9 cellular contexts compared by ENCODE assay signal in the genomic region with DNA sequence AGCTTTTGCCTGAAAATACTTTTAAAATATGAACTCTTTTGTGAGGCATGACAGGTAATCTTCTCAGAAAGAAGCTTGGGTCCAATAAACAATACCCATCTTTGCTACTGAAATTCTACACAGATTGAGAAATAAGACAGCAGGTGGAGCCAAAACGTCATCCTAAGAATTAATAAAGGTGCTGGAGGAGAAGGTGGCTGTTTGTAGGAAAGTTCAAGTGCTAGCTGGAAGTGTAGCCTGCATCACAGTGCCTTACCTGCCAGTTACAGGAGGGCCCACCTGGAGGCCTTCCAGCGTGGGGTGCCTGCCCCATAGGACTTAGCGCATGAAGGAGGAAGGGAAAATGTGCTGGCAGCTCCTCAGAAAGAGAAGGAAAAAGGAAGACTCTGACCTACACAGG.
DNase-seq lines count a peak whose midpoint lies in the region; ATAC-seq and TF ChIP-seq lines count a peak whose summit lies in the region.
"Had no signal": no experiment of that assay in that cellular context is flagged by ENCODE, and none has a peak within 500 bp of the region (broad histone marks: within the 10 kb centered on the region; RNA-seq: fewer than 3 reads in every experiment).

No MANE protein-coding gene starts in this region.

- DNase-seq in Calu3 (peak; percentile 10), GM20000 (ENCODE audit: low spot score) (peak; percentile 13), RPMI8226 (peak; percentile 18), germinal center (ENCODE audit: low spot score) (peak; percentile 12), HPDE6-E6E7 (ENCODE audit: extremely low spot score) (no peak)
- no peak for DNase-seq in activated CD4-positive, alpha-beta memory T cell treated with anti-CD3 and anti-CD28 coated beads for 36 hours
- DNase-seq in activated CD8-positive, alpha-beta memory T cell treated with anti-CD3 and anti-CD28 coated beads for 24 hours: no peak
- DNase-seq: activated CD4-positive, alpha-beta T cell treated with anti-CD3 and anti-CD28 coated beads for 48 hours had no signal

- intact Hi-C loops in Calu3 (cut with micrococcal nuclease; ENCODE audit: unreplicated experiment): loop anchor here (10.0 kb wide), 1 partner anchor 418 kb away; no protein-coding TSS in a partner anchor
- intact Hi-C loops in activated CD4-positive, alpha-beta memory T cell treated with anti-CD3 and anti-CD28 coated beads for 36 hours (cut with micrococcal nuclease): no loop called here

- H3K36me3 Mint-ChIP-seq in Calu3 (ENCODE audit: insufficient read depth, unreplicated experiment): peaks cover 12% of the 10 kb centered on the region
- peaks cover 26% of the 10 kb centered on the region for H3K36me3 Mint-ChIP-seq in activated CD4-positive, alpha-beta memory T cell treated with anti-CD3 and anti-CD28 coated beads for 36 hours

- no TSS peak for BruUV-seq in Calu3 (replicated peaks; lab: Mats Ljungman, UMichigan)

- no peaks in the 10 kb centered on the region for H3K27me3 Mint-ChIP-seq in Calu3 (ENCODE audit: unreplicated experiment)
- H3K27me3 Mint-ChIP-seq in activated CD4-positive, alpha-beta memory T cell treated with anti-CD3 and anti-CD28 coated beads for 36 hours: no peaks in the 10 kb centered on the region

- H3K4me3 Mint-ChIP-seq in Calu3 (ENCODE audit: low read depth, unreplicated experiment): no peak overlapping the region
- H3K4me3 Mint-ChIP-seq in activated CD4-positive, alpha-beta memory T cell treated with anti-CD3 and anti-CD28 coated beads for 36 hours: no peak overlapping the region

- POLR2A ChIA-PET in activated CD4-positive, alpha-beta memory T cell treated with anti-CD3 and anti-CD28 coated beads for 36 hours (lab: Charles Lee): no interaction called here

- TF ChIP-seq CTCF in Calu3 (IDR thresholded peaks at IDR 0.05; ENCODE audit: unreplicated experiment) (no peak), GM20000 (IDR thresholded peaks at IDR 0.05; ENCODE audit: extremely low read depth, missing control alignments) (peak; percentile 8)

- CTCF ChIA-PET in Calu3 (lab: Charles Lee): interaction anchor here (0.9 to 1.3 kb wide), 3 partner anchors 10 to 960 kb away, joined by 3 to 5 read pairs (median 4); no protein-coding TSS in a partner anchor
- CTCF ChIA-PET in activated CD4-positive, alpha-beta memory T cell treated with anti-CD3 and anti-CD28 coated beads for 36 hours (lab: Charles Lee): interaction anchor here (1.1 to 1.9 kb wide), 3 partner anchors 9 to 101 kb away, joined by 3 to 6 read pairs (median 3); no protein-coding TSS in a partner anchor

- H3K4me1 Mint-ChIP-seq in Calu3 (ENCODE audit: low read depth, unreplicated experiment): peaks cover 8% of the 10 kb centered on the region
- no peaks in the 10 kb centered on the region for H3K4me1 Mint-ChIP-seq in activated CD4-positive, alpha-beta memory T cell treated with anti-CD3 and anti-CD28 coated beads for 36 hours (ENCODE audit: low read depth)

- no peak overlapping the region for H3K27ac Mint-ChIP-seq in Calu3 (ENCODE audit: unreplicated experiment)
- no peak overlapping the region for H3K27ac Mint-ChIP-seq in activated CD4-positive, alpha-beta memory T cell treated with anti-CD3 and anti-CD28 coated beads for 36 hours

- no peak for ATAC-seq in GM21381 (IDR thresholded peaks at IDR 0.05; ENCODE audit: unreplicated experiment)

- no peaks in the 10 kb centered on the region for H3K9me3 Mint-ChIP-seq in Calu3 (ENCODE audit: low read depth, unreplicated experiment)
- no peaks in the 10 kb centered on the region for H3K9me3 Mint-ChIP-seq in activated CD4-positive, alpha-beta memory T cell treated with anti-CD3 and anti-CD28 coated beads for 36 hours

Comparison
In these comparisons a context has a peak if more than half of its experiments do, and no peak if none do; other contexts are left out.
1. DNase-seq: peak in Calu3 (single experiment), GM20000 (single experiment), RPMI8226 (single experiment) and germinal center (single experiment); none in HPDE6-E6E7 (single experiment), activated CD4-positive, alpha-beta memory T cell treated with anti-CD3 and anti-CD28 coated beads for 36 hours (single experiment) and activated CD8-positive, alpha-beta memory T cell treated with anti-CD3 and anti-CD28 coated beads for 24 hours (single experiment).